28 cellular contexts compared by ENCODE assay signal in genomic region chrX:13381514-13381913, GRCh38.
A peak's percentile ranks its signal among the peaks of the same experiment; 100 is the strongest.
DNase-seq lines count a peak whose midpoint lies in the region; ATAC-seq, FAIRE-seq and TF ChIP-seq lines count a peak whose summit lies in the region.
"Had no signal": no experiment of that assay in that cellular context is flagged by ENCODE, and none has a peak within 500 bp of the region (broad histone marks: within the 10 kb centered on the region; RNA-seq: fewer than 3 reads in every experiment).

No MANE protein-coding gene starts in this region.

- DNase-seq in GM19239 (ENCODE audit: insufficient read length, low spot score) (no peak), astrocyte (ENCODE audit: low read depth) (peak; percentile 60), fibroblast of the aortic adventitia (ENCODE audit: low read depth) (peak; percentile 84), NCI-H69 (lab: John Stamatoyannopoulos, UW) (no peak)
- DNase-seq in stimulated activated CD4-positive, alpha-beta T cell treated with anti-CD3 and anti-CD28 coated beads, Interleukin-12 subunit alpha, Interleukin-12 subunit beta, amount 100 ng/mL, for 4 hours = no peak
- no peak for DNase-seq in activated naive CD4-positive, alpha-beta T cell (lab: John Stamatoyannopoulos, UW)
- DNase-seq: 8988T; activated CD4-positive, alpha-beta memory T cell treated with anti-CD3 and anti-CD28 coated beads, Interleukin-2, amount 10 ng/mL, durations not matched to agents 7 days and 5 days; activated CD4-positive, CD25-positive, alpha-beta regulatory T cell treated with anti-CD3 and anti-CD28 coated beads, Interleukin-2, amount 50 U/mL, for 72 hours; GDM1; heart left ventricle; Kasumi-1; MV-4-11; NCI-H1436 treated with DMSO at 0.1 percent for 48 hours; NCI-H774; right lobe of liver; RPMI8226; stimulated activated naive CD4-positive, alpha-beta T cell; testis; uterus had no signal

- no peak for TF ChIP-seq CTCF in astrocyte (IDR thresholded peaks at IDR 0.05; ENCODE audit: insufficient read depth, low read depth, low read length)
- TF ChIP-seq CTCF in fibroblast of the aortic adventitia (IDR thresholded peaks at IDR 0.05; ENCODE audit: insufficient read depth, low read length) = no peak

- H3K4me2 ChIP-seq in astrocyte (ENCODE audit: low read length) = no peak overlapping the region

- H3K79me2 ChIP-seq in ACC112 (ENCODE audit: control insufficient read depth, insufficient read depth, low read length, unreplicated experiment) (no peaks in the 10 kb centered on the region), astrocyte (ENCODE audit: insufficient read depth, low read length) (no peaks in the 10 kb centered on the region)

- H3K4me3 ChIP-seq in ACC112 (ENCODE audit: low read depth, low read length) = no peak overlapping the region
- no peak overlapping the region for H3K4me3 ChIP-seq in astrocyte (ENCODE audit: insufficient read depth, low read depth, low read length)
- H3K4me3 ChIP-seq in fibroblast of the aortic adventitia (ENCODE audit: low read depth, low read length) = no peak overlapping the region
- H3K4me3 ChIP-seq: heart left ventricle, right lobe of liver, testis, uterus had no signal

- no peak overlapping the region for H3K27ac Mint-ChIP-seq in astrocyte (ENCODE audit: unreplicated experiment)
- H3K27ac Mint-ChIP-seq: activated CD4-positive, alpha-beta memory T cell treated with anti-CD3 and anti-CD28 coated beads, Interleukin-2, amount 10 ng/mL, durations not matched to agents 7 days and 5 days; activated naive CD4-positive, alpha-beta T cell treated with anti-CD3 and anti-CD28 coated beads, Interleukin-2, amount 50 U/mL, for 72 hours; progenitor cell of endocrine pancreas had no signal

- H3K4me1 ChIP-seq in ACC112 (ENCODE audit: control insufficient read depth, insufficient read depth, low read length, unreplicated experiment) = peaks cover 42% of the 10 kb centered on the region
- H3K4me1 ChIP-seq in astrocyte (ENCODE audit: insufficient read depth, low read length) = peaks cover 26% of the 10 kb centered on the region
- H3K4me1 ChIP-seq: right lobe of liver, testis, uterus had no signal

- ATAC-seq in GM19324 (IDR thresholded peaks at IDR 0.05; ENCODE audit: low FRiP score, unreplicated experiment) = no peak
- ATAC-seq: activated naive CD4-positive, alpha-beta T cell treated with anti-CD3 and anti-CD28 coated beads, Interleukin-2, amount 50 U/mL, for 72 hours; activated T-helper 17 cell treated with anti-CD3 and anti-CD28 coated beads, Interleukin-2, amount 50 U/mL, for 72 hours; heart left ventricle; right lobe of liver had no signal

- H3K27me3 ChIP-seq in ACC112 (ENCODE audit: insufficient read depth, low read length) = no peaks in the 10 kb centered on the region
- no peaks in the 10 kb centered on the region for H3K27me3 ChIP-seq in astrocyte (ENCODE audit: insufficient read depth, low read length)
- H3K27me3 ChIP-seq: right lobe of liver, testis, uterus had no signal

- H3K9ac ChIP-seq in astrocyte (ENCODE audit: low read length) = peak overlapping the region; percentile 43

- no peaks in the 10 kb centered on the region for H4K20me1 ChIP-seq in astrocyte (ENCODE audit: insufficient read depth, low read length)

- H3K27me3 Mint-ChIP-seq in astrocyte (ENCODE audit: low read depth, unreplicated experiment) = no peaks in the 10 kb centered on the region
- H3K27me3 Mint-ChIP-seq: activated CD4-positive, alpha-beta memory T cell treated with anti-CD3 and anti-CD28 coated beads, Interleukin-2, amount 10 ng/mL, durations not matched to agents 7 days and 5 days; activated T-helper 17 cell treated with anti-CD3 and anti-CD28 coated beads, Interleukin-2, amount 50 U/mL, for 72 hours; progenitor cell of endocrine pancreas had no signal

- H3K36me3 Mint-ChIP-seq in astrocyte (ENCODE audit: low read depth, unreplicated experiment) = no peaks in the 10 kb centered on the region
- H3K36me3 Mint-ChIP-seq: activated naive CD4-positive, alpha-beta T cell treated with anti-CD3 and anti-CD28 coated beads, Interleukin-2, amount 50 U/mL, for 72 hours had no signal

- H3K27ac ChIP-seq in ACC112 (ENCODE audit: low read depth, low read length) = peak overlapping the region; percentile 66
- peak overlapping the region; percentile 61 for H3K27ac ChIP-seq in astrocyte (ENCODE audit: low read depth, low read length)
- H3K27ac ChIP-seq: heart left ventricle, HL-60, right lobe of liver, testis, uterus had no signal

- no peaks in the 10 kb centered on the region for H3K36me3 ChIP-seq in ACC112 (ENCODE audit: insufficient read depth, low read length)
- H3K36me3 ChIP-seq in astrocyte (ENCODE audit: insufficient read depth, low read length) = no peaks in the 10 kb centered on the region
- H3K36me3 ChIP-seq: heart left ventricle, right lobe of liver, uterus had no signal

- H3K9me3 ChIP-seq in astrocyte (ENCODE audit: insufficient read depth, low read depth, low read length) = no peaks in the 10 kb centered on the region
- H3K9me3 ChIP-seq: heart left ventricle, testis, uterus had no signal

- no peak overlapping the region for H3K4me3 Mint-ChIP-seq in astrocyte (ENCODE audit: unreplicated experiment)
- H3K4me3 Mint-ChIP-seq: activated CD4-positive, alpha-beta memory T cell treated with anti-CD3 and anti-CD28 coated beads, Interleukin-2, amount 10 ng/mL, durations not matched to agents 7 days and 5 days; activated T-helper 17 cell treated with anti-CD3 and anti-CD28 coated beads, Interleukin-2, amount 50 U/mL, for 72 hours had no signal

- H3K9me3 Mint-ChIP-seq in astrocyte (ENCODE audit: unreplicated experiment) = no peaks in the 10 kb centered on the region
- H3K9me3 Mint-ChIP-seq: activated CD4-positive, alpha-beta memory T cell treated with anti-CD3 and anti-CD28 coated beads, Interleukin-2, amount 10 ng/mL, durations not matched to agents 7 days and 5 days; activated naive CD4-positive, alpha-beta T cell treated with anti-CD3 and anti-CD28 coated beads, Interleukin-2, amount 50 U/mL, for 72 hours; activated T-helper 17 cell treated with anti-CD3 and anti-CD28 coated beads, Interleukin-2, amount 50 U/mL, for 72 hours had no signal

- FAIRE-seq in GM19239 (lab: Jason Lieb, UNC) (peak; percentile 33), astrocyte (lab: Jason Lieb, UNC) (peak; percentile 100)
- FAIRE-seq: endothelial cell of umbilical vein, TTC549 had no signal

- H2AFZ ChIP-seq in ACC112 (ENCODE audit: low read length, unreplicated experiment) (peak overlapping the region; percentile 60), astrocyte (ENCODE audit: low read depth, low read length) (no peak overlapping the region)

- peaks cover 25% of the 10 kb centered on the region for H3K4me1 Mint-ChIP-seq in astrocyte (ENCODE audit: low read depth, unreplicated experiment)

Comparison
In these comparisons a context has a peak if more than half of its experiments do, and no peak if none do; other contexts are left out.
1. DNase-seq: peak in astrocyte (single experiment) and fibroblast of the aortic adventitia (single experiment); none in GM19239 (single experiment), stimulated activated CD4-positive, alpha-beta T cell treated with anti-CD3 and anti-CD28 coated beads, Interleukin-12 subunit alpha, Interleukin-12 subunit beta, amount 100 ng/mL, for 4 hours (single experiment), NCI-H69 (single experiment) and activated naive CD4-positive, alpha-beta T cell (0 of 4).